ENCODE assay signal across 1 cellular context in genomic region chr5:53438079-53438478, GRCh38.
TF ChIP-seq lines count a peak whose summit lies in the region.

No MANE protein-coding gene starts in this region.

TF ChIP-seq in SK-N-SH, 30 proteins besides CTCF, POLR2A, EP300 and RAD21 (continued from another document):
- TF ChIP-seq REST (IDR thresholded peaks at IDR 0.05; ENCODE audit: low read depth, low read length) = no peak
- TF ChIP-seq MXI1 (IDR thresholded peaks at IDR 0.05; ENCODE audit: low read depth, low read length) = no peak
- no peak for TF ChIP-seq JUND (IDR thresholded peaks at IDR 0.05)
- TF ChIP-seq TEAD4 (IDR thresholded peaks at IDR 0.05; ENCODE audit: borderline replicate concordance, insufficient read depth) = no peak
- no peak for TF ChIP-seq RFX5 (IDR thresholded peaks at IDR 0.05; ENCODE audit: low read length)
- no peak for TF ChIP-seq TCF12 (IDR thresholded peaks at IDR 0.05)
- TF ChIP-seq NFIC (IDR thresholded peaks at IDR 0.05; ENCODE audit: borderline replicate concordance) = no peak
TF ChIP-seq in SK-N-SH: peak in this region for 0.
